1 cellular context compared by ENCODE assay signal in genomic region chr22:30247974-30248373, GRCh38.
TF ChIP-seq lines count a peak whose summit lies in the region.

No MANE protein-coding gene starts in this region.

TF ChIP-seq in HEK293, 187 proteins besides CTCF, POLR2A, EP300 and RAD21 (continued from another document):
- TF ChIP-seq PATZ1 (tag by site-specific recombination; IDR thresholded peaks at IDR 0.05) (peak; percentile 27; the same call in 1 of the 2 replicates), TCF7L2 (IDR thresholded peaks at IDR 0.05; ENCODE audit: borderline replicate concordance, low read depth, low read length) (no peak), ZSCAN23 (tag by site-specific recombination; IDR thresholded peaks at IDR 0.05) (no peak), ZNF37A (tag by site-specific recombination; IDR thresholded peaks at IDR 0.05) (no peak), HOXC10 (CRISPR knock-in tag; IDR thresholded peaks at IDR 0.05) (no peak)
